In genomic region chr12:20259786-20260185, GRCh38 we compare ENCODE assay signal across 24 cellular contexts.
"Had no signal": no experiment of that assay in that cellular context is flagged by ENCODE, and none has a peak within 500 bp of the region (broad histone marks: within the 10 kb centered on the region; RNA-seq: fewer than 3 reads in every experiment).

No MANE protein-coding gene starts in this region.

- H3K27ac ChIP-seq: dorsolateral prefrontal cortex, gastroesophageal sphincter, heart left ventricle, left lung, neutrophil, parathyroid adenoma, right atrium auricular region, stomach, thyroid gland, vagina had no signal

- ATAC-seq: gastroesophageal sphincter; heart left ventricle; left cardiac atrium; left lung; mucosa of descending colon; natural killer cell treated with Interleukin-12 subunit alpha and Interleukin-12 subunit beta and Interleukin-15 and Interleukin-18, amount 100 ng/mL, for 72 hours; sciatic nerve; stimulated activated effector memory CD8-positive, alpha-beta T cell treated with anti-CD3 and anti-CD28 coated beads, Interleukin-12 subunit alpha, Interleukin-12 subunit beta, amount 100 ng/mL, for 72 hours had no signal

- H3K79me2 ChIP-seq: parathyroid adenoma had no signal

- H3K36me3 ChIP-seq: gastroesophageal sphincter, heart left ventricle, left lung, neutrophil, right atrium auricular region, stomach, thyroid gland, vagina had no signal

- H3K9me3 ChIP-seq: gastroesophageal sphincter, heart left ventricle, left lung, mucosa of descending colon, neutrophil, right atrium auricular region, stomach, thyroid gland, vagina had no signal

- H3K27me3 ChIP-seq: dorsolateral prefrontal cortex, gastroesophageal sphincter, heart left ventricle, left lung, neutrophil, right atrium auricular region, stomach, thyroid gland, vagina had no signal

- H2AFZ ChIP-seq: parathyroid adenoma had no signal

- H3K4me3 ChIP-seq: dorsolateral prefrontal cortex, gastroesophageal sphincter, heart left ventricle, left lung, mucosa of descending colon, right atrium auricular region, stomach, thyroid gland, vagina had no signal

- DNase-seq: dorsolateral prefrontal cortex; effector CD4-positive, alpha-beta T cell; foreskin fibroblast; heart left ventricle; hippocampal formation; left cardiac atrium; left lung; mesenchymal stem cell; mucosa of descending colon; naive B cell; stimulated activated CD4-positive, alpha-beta T cell treated with anti-CD3 and anti-CD28 coated beads, Interleukin-2, amount 100 ng/mL, for 24 hours; stimulated activated CD4-positive, alpha-beta T cell treated with anti-CD3 and anti-CD28 coated beads, Interleukin-4, amount 100 ng/mL, for 24 hours; stimulated activated naive CD4-positive, alpha-beta T cell treated with Interleukin-2 at 50 U/mL for 16 hours; stomach; thyroid gland; trophoblast cell had no signal

- H3K4me1 ChIP-seq: heart left ventricle, left lung, parathyroid adenoma, right atrium auricular region, stomach, thyroid gland, vagina had no signal

- H3K9ac ChIP-seq: parathyroid adenoma had no signal
